Comparison of ENCODE assay signal across 12 cellular contexts in genomic region chr1:44484155-44484688, GRCh38.
DNase-seq lines count a peak whose midpoint lies in the region; ATAC-seq and TF ChIP-seq lines count a peak whose summit lies in the region.
"Had no signal": no experiment of that assay in that cellular context is flagged by ENCODE, and none has a peak within 500 bp of the region (broad histone marks: within the 10 kb centered on the region; RNA-seq: fewer than 3 reads in every experiment).

No MANE protein-coding gene starts in this region.

- TF ChIP-seq RAD21 in SK-N-SH (IDR thresholded peaks at IDR 0.05; ENCODE audit: low read length) = no peak

- peaks cover 0 to 26% of the 10 kb centered on the region in 2 donors for H3K4me1 ChIP-seq in ascending aorta
- H3K4me1 ChIP-seq in smooth muscle cell (ENCODE audit: low read depth) = peaks cover 28% of the 10 kb centered on the region
- no peaks in the 10 kb centered on the region for H3K4me1 ChIP-seq in SK-N-SH (ENCODE audit: control insufficient read depth in 1 of 2, insufficient read depth in 2 of 2, low read depth in 1 of 2, low read length in 1 of 2)
- H3K4me1 ChIP-seq: pancreas had no signal

- H3K36me3 ChIP-seq in ascending aorta (no peaks in the 10 kb centered on the region), smooth muscle cell (ENCODE audit: low read depth) (no peaks in the 10 kb centered on the region), SK-N-SH (replicated peaks in 1 of 2; ENCODE audit: control insufficient read depth in 1 of 2, insufficient read depth in 2 of 2, low read length in 1 of 2) (no peaks in the 10 kb centered on the region)
- H3K36me3 ChIP-seq: pancreas had no signal

- intact Hi-C loops in ascending aorta (cut with DNase I) = no loop called here
- intact Hi-C loops in left ventricle myocardium superior (cut with micrococcal nuclease) = no loop called here

- ATAC-seq in left ventricle myocardium superior = peak; percentile 55
- no peak for ATAC-seq in HG03342 (IDR thresholded peaks at IDR 0.05; ENCODE audit: unreplicated experiment)
- ATAC-seq: pancreas had no signal

- in situ Hi-C loops in KBM-7 (cut with MboI; ENCODE audit: low pct_unique_long_range_greater_than_20kb, low sequenced_read_pairs) = no loop called here

- peak overlapping the region; percentile 82 to 87 for H3K27ac ChIP-seq in ascending aorta
- peak overlapping the region; percentile 91 for H3K27ac ChIP-seq in smooth muscle cell (ENCODE audit: low read depth)
- H3K27ac ChIP-seq in SK-N-SH (ENCODE audit: low read depth in 2 of 2, low read length in 1 of 2) = no peak overlapping the region
- H3K27ac ChIP-seq: pancreas had no signal

- POLR2A ChIA-PET in SK-N-SH (lab: Yijun Ruan, JAX) = no interaction called here

- no peak overlapping the region for H3K4me3 ChIP-seq in ascending aorta
- no peak overlapping the region for H3K4me3 ChIP-seq in smooth muscle cell
- H3K4me3 ChIP-seq in SK-N-SH (ENCODE audit: low read depth in 2 of 2, low read length in 1 of 2) = no peak overlapping the region
- H3K4me3 ChIP-seq: pancreas had no signal

- H3F3A ChIP-seq in smooth muscle cell (ENCODE audit: low read depth) (peaks cover 6% of the 10 kb centered on the region), SK-N-SH (replicated peaks; ENCODE audit: insufficient read depth) (peaks cover 6% of the 10 kb centered on the region)

- H3K9me2 ChIP-seq in SK-N-SH = no peaks in the 10 kb centered on the region

- H3K27me3 ChIP-seq in ascending aorta = no peaks in the 10 kb centered on the region
- no peaks in the 10 kb centered on the region for H3K27me3 ChIP-seq in smooth muscle cell (ENCODE audit: low read depth)
- H3K27me3 ChIP-seq in SK-N-SH (ENCODE audit: insufficient read depth) = peaks cover 34% of the 10 kb centered on the region
- H3K27me3 ChIP-seq: pancreas had no signal

- no peak for TF ChIP-seq EP300 in SK-N-SH (IDR thresholded peaks at IDR 0.05; ENCODE audit: borderline replicate concordance in 1 of 2, low read depth in 1 of 2, low read length in 1 of 2)

- CTCF ChIA-PET in SK-N-SH (lab: Yijun Ruan, JAX) = no interaction called here

- H3K9me3 ChIP-seq in ascending aorta (no peaks in the 10 kb centered on the region), smooth muscle cell (replicated peaks; ENCODE audit: low read depth) (no peaks in the 10 kb centered on the region), SK-N-SH (no peaks in the 10 kb centered on the region)
- H3K9me3 ChIP-seq: pancreas had no signal

- DNase-seq in KBM-7 (peak; percentile 31), ascending aorta (ENCODE audit: low spot score in 2 of 2) (no peak), left ventricle myocardium superior (peak; percentile 38), smooth muscle cell (lab: John Stamatoyannopoulos, UW; ENCODE audit: unreplicated experiment) (no peak), dedifferentiated amniotic fluid mesenchymal stem cell (ENCODE audit: extremely low spot score) (no peak), SK-N-SH (no peak)
- DNase-seq in stimulated activated CD4-positive, alpha-beta T cell treated with anti-CD3 and anti-CD28 coated beads, Interleukin-2, amount 100 ng/mL, for 48 hours = no peak
- DNase-seq: activated naive CD4-positive, alpha-beta T cell treated with anti-CD3 and anti-CD28 coated beads for 36 hours; DMS79; IMR-90; pancreas had no signal

- no peak for TF ChIP-seq CTCF in ascending aorta (IDR thresholded peaks at IDR 0.05)
- TF ChIP-seq CTCF in smooth muscle cell (IDR thresholded peaks at IDR 0.05; ENCODE audit: borderline replicate concordance, insufficient read depth, poor library complexity, severe bottlenecking) = no peak
- TF ChIP-seq CTCF in SK-N-SH (IDR thresholded peaks at IDR 0.05) = no peak

- H3K4me2 ChIP-seq in smooth muscle cell (peak overlapping the region; percentile 81), SK-N-SH (no peak overlapping the region)

- WGBS in smooth muscle cell (ENCODE audit: low lambda C conversion rate) = 9% methylated on average over 11 of the region's 11 CpGs
- WGBS in SK-N-SH (ENCODE audit: low lambda C conversion rate) = 59% methylated on average over 11 of the region's 11 CpGs

- no peaks in the 10 kb centered on the region for H4K20me1 ChIP-seq in smooth muscle cell (ENCODE audit: low read depth)
- no peaks in the 10 kb centered on the region for H4K20me1 ChIP-seq in SK-N-SH (ENCODE audit: insufficient read depth)

- H3K9ac ChIP-seq in smooth muscle cell (ENCODE audit: low read depth) (peak overlapping the region; percentile 84), SK-N-SH (no peak overlapping the region)

- H2AFZ ChIP-seq in smooth muscle cell (ENCODE audit: low read depth) (peak overlapping the region; percentile 51), SK-N-SH (ENCODE audit: low read depth) (no peak overlapping the region)

- H3K79me2 ChIP-seq in smooth muscle cell (ENCODE audit: low read depth) = no peaks in the 10 kb centered on the region
- H3K79me2 ChIP-seq in SK-N-SH (ENCODE audit: insufficient read depth) = no peaks in the 10 kb centered on the region

TF ChIP-seq in SK-N-SH, 30 proteins besides CTCF, POLR2A, EP300 and RAD21:
- TF ChIP-seq MXI1 (IDR thresholded peaks at IDR 0.05; ENCODE audit: low read depth, low read length) (no peak), IRF3 (IDR thresholded peaks at IDR 0.05; ENCODE audit: low read depth, low read length) (no peak), JUND (IDR thresholded peaks at IDR 0.05) (no peak), RCOR1 (IDR thresholded peaks at IDR 0.05; ENCODE audit: low read length) (no peak), CHD2 (IDR thresholded peaks at IDR 0.05; ENCODE audit: low read length, partially characterized antibody) (no peak), YY1 (IDR thresholded peaks at IDR 0.05; ENCODE audit: low read depth) (no peak), FOXM1 (IDR thresholded peaks at IDR 0.05; ENCODE audit: low read depth) (no peak), NFIC (IDR thresholded peaks at IDR 0.05; ENCODE audit: borderline replicate concordance) (no peak)
- TF ChIP-seq, protein P1, sequence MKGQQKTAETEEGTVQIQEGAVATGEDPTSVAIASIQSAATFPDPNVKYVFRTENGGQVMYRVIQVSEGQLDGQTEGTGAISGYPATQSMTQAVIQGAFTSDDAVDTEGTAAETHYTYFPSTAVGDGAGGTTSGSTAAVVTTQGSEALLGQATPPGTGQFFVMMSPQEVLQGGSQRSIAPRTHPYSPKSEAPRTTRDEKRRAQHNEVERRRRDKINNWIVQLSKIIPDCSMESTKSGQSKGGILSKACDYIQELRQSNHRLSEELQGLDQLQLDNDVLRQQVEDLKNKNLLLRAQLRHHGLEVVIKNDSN (IDR thresholded peaks at IDR 0.05; ENCODE audit: borderline replicate concordance, low read depth) = no peak
- TF ChIP-seq, protein P2, sequence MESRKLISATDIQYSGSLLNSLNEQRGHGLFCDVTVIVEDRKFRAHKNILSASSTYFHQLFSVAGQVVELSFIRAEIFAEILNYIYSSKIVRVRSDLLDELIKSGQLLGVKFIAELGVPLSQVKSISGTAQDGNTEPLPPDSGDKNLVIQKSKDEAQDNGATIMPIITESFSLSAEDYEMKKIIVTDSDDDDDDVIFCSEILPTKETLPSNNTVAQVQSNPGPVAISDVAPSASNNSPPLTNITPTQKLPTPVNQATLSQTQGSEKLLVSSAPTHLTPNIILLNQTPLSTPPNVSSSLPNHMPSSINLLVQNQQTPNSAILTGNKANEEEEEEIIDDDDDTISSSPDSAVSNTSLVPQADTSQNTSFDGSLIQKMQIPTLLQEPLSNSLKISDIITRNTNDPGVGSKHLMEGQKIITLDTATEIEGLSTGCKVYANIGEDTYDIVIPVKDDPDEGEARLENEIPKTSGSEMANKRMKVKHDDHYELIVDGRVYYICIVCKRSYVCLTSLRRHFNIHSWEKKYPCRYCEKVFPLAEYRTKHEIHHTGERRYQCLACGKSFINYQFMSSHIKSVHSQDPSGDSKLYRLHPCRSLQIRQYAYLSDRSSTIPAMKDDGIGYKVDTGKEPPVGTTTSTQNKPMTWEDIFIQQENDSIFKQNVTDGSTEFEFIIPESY (IDR thresholded peaks at IDR 0.05; ENCODE audit: borderline replicate concordance, low read depth) = no peak

Comparison
In these comparisons a context has a peak if more than half of its experiments do, and no peak if none do; other contexts are left out.
1. DNase-seq: peak in KBM-7 (single experiment) and left ventricle myocardium superior (single experiment); none in ascending aorta (0 of 2), smooth muscle cell (single experiment), dedifferentiated amniotic fluid mesenchymal stem cell (single experiment), stimulated activated CD4-positive, alpha-beta T cell treated with anti-CD3 and anti-CD28 coated beads, Interleukin-2, amount 100 ng/mL, for 48 hours (0 of 2) and SK-N-SH (single experiment).
2. H3K27ac ChIP-seq: peak in ascending aorta (2 of 2) and smooth muscle cell (single experiment); none in SK-N-SH (0 of 2).